1 cellular context compared by ENCODE assay signal in the genomic region with DNA sequence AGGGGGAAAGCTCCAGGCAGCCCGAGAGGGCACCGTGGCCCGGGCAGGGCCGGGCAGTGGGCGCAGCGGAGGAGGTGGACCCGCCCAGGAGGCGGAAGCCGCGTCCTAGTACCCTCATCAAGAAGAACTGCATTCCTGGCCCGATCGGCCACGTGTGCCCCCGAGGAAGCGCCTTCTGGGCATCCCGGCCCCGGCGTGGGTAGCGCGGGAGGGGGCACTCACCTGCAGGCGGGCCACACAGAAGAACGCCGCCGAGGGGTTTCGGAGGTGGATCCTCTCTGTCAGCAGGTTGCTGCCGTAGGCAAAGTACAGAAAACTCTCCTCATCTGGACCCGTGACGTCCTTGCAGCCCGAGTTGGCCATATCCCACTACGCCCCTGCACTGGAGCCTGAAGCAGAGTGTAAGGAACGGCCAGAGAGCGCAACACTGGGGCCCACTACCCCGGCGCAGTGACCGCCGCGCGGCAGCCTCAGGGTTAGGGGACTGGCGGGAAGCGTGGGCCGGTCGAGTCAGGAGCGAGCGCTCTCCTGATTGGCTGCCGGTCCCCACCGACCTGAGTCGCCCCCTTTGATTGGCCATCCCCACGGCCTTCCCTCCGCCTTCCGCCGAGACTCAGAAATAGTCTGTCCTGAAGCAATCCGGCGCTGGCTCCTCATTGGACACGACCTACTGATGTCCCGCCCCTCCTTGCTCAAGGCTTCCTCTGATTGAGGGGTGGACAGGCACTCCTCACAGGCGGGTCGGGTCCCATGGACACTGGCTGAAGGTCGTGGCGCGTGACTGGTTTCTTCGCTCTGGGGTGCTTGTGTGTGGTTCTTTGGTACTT.
TF ChIP-seq lines count a peak whose summit lies in the region.

A gene with protein sequence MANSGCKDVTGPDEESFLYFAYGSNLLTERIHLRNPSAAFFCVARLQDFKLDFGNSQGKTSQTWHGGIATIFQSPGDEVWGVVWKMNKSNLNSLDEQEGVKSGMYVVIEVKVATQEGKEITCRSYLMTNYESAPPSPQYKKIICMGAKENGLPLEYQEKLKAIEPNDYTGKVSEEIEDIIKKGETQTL (minus strand): TSS at position 483 of the 827 bp plus-strand sequence. CDS start 120 bp downstream, at position 363.

TF ChIP-seq in K562, 482 proteins besides CTCF, POLR2A, EP300 and RAD21 (continued from another document and continues in another):
- TF ChIP-seq, protein P1, sequence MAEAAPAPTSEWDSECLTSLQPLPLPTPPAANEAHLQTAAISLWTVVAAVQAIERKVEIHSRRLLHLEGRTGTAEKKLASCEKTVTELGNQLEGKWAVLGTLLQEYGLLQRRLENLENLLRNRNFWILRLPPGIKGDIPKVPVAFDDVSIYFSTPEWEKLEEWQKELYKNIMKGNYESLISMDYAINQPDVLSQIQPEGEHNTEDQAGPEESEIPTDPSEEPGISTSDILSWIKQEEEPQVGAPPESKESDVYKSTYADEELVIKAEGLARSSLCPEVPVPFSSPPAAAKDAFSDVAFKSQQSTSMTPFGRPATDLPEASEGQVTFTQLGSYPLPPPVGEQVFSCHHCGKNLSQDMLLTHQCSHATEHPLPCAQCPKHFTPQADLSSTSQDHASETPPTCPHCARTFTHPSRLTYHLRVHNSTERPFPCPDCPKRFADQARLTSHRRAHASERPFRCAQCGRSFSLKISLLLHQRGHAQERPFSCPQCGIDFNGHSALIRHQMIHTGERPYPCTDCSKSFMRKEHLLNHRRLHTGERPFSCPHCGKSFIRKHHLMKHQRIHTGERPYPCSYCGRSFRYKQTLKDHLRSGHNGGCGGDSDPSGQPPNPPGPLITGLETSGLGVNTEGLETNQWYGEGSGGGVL (CRISPR knock-in tag; IDR thresholded peaks at IDR 0.05), result no peak
- peak; percentile 94 for TF ChIP-seq KDM5B (IDR thresholded peaks at IDR 0.05; ENCODE audit: insufficient replicate concordance, low read depth, low read length)
- TF ChIP-seq, protein P2, sequence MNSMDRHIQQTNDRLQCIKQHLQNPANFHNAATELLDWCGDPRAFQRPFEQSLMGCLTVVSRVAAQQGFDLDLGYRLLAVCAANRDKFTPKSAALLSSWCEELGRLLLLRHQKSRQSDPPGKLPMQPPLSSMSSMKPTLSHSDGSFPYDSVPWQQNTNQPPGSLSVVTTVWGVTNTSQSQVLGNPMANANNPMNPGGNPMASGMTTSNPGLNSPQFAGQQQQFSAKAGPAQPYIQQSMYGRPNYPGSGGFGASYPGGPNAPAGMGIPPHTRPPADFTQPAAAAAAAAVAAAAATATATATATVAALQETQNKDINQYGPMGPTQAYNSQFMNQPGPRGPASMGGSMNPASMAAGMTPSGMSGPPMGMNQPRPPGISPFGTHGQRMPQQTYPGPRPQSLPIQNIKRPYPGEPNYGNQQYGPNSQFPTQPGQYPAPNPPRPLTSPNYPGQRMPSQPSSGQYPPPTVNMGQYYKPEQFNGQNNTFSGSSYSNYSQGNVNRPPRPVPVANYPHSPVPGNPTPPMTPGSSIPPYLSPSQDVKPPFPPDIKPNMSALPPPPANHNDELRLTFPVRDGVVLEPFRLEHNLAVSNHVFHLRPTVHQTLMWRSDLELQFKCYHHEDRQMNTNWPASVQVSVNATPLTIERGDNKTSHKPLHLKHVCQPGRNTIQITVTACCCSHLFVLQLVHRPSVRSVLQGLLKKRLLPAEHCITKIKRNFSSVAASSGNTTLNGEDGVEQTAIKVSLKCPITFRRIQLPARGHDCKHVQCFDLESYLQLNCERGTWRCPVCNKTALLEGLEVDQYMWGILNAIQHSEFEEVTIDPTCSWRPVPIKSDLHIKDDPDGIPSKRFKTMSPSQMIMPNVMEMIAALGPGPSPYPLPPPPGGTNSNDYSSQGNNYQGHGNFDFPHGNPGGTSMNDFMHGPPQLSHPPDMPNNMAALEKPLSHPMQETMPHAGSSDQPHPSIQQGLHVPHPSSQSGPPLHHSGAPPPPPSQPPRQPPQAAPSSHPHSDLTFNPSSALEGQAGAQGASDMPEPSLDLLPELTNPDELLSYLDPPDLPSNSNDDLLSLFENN (IDR thresholded peaks at IDR 0.05; ENCODE audit: low read depth in 2 of 2, low read length in 2 of 2), result no peak
- TF ChIP-seq SIRT6 (IDR thresholded peaks at IDR 0.05; ENCODE audit: low read depth, low read length), result no peak
- no peak for TF ChIP-seq HDGF (IDR thresholded peaks at IDR 0.05)
- TF ChIP-seq ZNF124 (CRISPR knock-in tag; IDR thresholded peaks at IDR 0.05), result no peak
- no peak for TF ChIP-seq DNMT1 (IDR thresholded peaks at IDR 0.05)
- TF ChIP-seq FOXA1 (IDR thresholded peaks at IDR 0.05; ENCODE audit: borderline replicate concordance), result no peak
- TF ChIP-seq, protein P3, sequence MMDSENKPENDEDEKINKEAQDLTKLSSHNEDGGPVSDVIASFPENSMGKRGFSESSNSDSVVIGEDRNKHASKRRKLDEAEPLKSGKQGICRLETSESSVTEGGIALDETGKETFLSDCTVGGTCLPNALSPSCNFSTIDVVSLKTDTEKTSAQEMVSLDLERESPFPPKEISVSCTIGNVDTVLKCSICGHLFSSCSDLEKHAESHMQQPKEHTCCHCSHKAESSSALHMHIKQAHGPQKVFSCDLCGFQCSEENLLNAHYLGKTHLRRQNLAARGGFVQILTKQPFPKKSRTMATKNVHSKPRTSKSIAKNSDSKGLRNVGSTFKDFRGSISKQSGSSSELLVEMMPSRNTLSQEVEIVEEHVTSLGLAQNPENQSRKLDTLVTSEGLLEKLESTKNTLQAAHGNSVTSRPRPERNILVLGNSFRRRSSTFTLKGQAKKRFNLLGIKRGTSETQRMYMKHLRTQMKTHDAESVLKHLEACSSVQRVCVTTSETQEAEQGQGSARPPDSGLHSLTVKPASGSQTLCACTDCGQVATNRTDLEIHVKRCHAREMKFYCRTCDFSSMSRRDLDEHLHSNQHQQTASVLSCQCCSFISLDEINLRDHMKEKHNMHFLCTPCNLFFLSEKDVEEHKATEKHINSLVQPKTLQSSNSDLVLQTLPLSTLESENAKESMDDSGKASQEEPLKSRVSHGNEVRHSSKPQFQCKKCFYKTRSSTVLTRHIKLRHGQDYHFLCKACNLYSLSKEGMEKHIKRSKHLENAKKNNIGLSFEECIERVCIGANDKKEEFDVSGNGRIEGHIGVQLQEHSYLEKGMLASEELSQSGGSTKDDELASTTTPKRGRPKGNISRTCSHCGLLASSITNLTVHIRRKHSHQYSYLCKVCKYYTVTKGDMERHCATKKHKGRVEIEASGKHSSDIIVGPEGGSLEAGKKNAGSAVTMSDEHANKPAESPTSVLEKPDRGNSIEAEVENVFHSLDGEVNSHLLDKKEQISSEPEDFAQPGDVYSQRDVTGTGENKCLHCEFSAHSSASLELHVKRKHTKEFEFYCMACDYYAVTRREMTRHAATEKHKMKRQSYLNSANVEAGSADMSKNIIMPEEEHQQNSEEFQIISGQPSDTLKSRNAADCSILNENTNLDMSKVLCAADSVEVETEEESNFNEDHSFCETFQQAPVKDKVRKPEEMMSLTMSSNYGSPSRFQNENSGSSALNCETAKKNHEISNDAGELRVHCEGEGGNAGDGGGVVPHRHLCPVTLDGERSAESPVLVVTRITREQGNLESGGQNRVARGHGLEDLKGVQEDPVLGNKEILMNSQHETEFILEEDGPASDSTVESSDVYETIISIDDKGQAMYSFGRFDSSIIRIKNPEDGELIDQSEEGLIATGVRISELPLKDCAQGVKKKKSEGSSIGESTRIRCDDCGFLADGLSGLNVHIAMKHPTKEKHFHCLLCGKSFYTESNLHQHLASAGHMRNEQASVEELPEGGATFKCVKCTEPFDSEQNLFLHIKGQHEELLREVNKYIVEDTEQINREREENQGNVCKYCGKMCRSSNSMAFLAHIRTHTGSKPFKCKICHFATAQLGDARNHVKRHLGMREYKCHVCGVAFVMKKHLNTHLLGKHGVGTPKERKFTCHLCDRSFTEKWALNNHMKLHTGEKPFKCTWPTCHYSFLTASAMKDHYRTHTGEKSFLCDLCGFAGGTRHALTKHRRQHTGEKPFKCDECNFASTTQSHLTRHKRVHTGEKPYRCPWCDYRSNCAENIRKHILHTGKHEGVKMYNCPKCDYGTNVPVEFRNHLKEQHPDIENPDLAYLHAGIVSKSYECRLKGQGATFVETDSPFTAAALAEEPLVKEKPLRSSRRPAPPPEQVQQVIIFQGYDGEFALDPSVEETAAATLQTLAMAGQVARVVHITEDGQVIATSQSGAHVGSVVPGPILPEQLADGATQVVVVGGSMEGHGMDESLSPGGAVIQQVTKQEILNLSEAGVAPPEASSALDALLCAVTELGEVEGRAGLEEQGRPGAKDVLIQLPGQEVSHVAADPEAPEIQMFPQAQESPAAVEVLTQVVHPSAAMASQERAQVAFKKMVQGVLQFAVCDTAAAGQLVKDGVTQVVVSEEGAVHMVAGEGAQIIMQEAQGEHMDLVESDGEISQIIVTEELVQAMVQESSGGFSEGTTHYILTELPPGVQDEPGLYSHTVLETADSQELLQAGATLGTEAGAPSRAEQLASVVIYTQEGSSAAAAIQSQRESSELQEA (IDR thresholded peaks at IDR 0.05; ENCODE audit: low read depth), result no peak
- TF ChIP-seq RCOR1 (IDR thresholded peaks at IDR 0.05; ENCODE audit: borderline replicate concordance in 1 of 2, low read depth in 2 of 2, low read length in 2 of 2), result no peak; a peak in 1 of 4 replicates
- peak; percentile 12; the same call in 1 of the 2 replicates for TF ChIP-seq SMARCA4 (IDR thresholded peaks at IDR 0.05)
- TF ChIP-seq CHD1 (IDR thresholded peaks at IDR 0.05; ENCODE audit: low read length), result peak; percentile 78
- TF ChIP-seq HDAC2 (IDR thresholded peaks at IDR 0.05), result no peak
- no peak for TF ChIP-seq RUNX1 (IDR thresholded peaks at IDR 0.05; ENCODE audit: low read depth)
- no peak for TF ChIP-seq ZNF212 (CRISPR knock-in tag; IDR thresholded peaks at IDR 0.05)
- TF ChIP-seq, protein P4, sequence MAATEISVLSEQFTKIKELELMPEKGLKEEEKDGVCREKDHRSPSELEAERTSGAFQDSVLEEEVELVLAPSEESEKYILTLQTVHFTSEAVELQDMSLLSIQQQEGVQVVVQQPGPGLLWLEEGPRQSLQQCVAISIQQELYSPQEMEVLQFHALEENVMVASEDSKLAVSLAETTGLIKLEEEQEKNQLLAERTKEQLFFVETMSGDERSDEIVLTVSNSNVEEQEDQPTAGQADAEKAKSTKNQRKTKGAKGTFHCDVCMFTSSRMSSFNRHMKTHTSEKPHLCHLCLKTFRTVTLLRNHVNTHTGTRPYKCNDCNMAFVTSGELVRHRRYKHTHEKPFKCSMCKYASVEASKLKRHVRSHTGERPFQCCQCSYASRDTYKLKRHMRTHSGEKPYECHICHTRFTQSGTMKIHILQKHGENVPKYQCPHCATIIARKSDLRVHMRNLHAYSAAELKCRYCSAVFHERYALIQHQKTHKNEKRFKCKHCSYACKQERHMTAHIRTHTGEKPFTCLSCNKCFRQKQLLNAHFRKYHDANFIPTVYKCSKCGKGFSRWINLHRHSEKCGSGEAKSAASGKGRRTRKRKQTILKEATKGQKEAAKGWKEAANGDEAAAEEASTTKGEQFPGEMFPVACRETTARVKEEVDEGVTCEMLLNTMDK (IDR thresholded peaks at IDR 0.05; ENCODE audit: borderline replicate concordance, insufficient read depth, low read depth, low read length, poor library complexity, severe bottlenecking), result no peak
- no peak for TF ChIP-seq JUNB (CRISPR knock-in tag; conservative IDR thresholded peaks at IDR 0.05)
- no peak for TF ChIP-seq ARNT (IDR thresholded peaks at IDR 0.05)
- no peak for TF ChIP-seq FOXJ3 (CRISPR knock-in tag; IDR thresholded peaks at IDR 0.05)
- peak in 1 of 2 experiments; percentile 75; a peak in 2 of 4 replicates for TF ChIP-seq HDAC1 (IDR thresholded peaks at IDR 0.05)
- TF ChIP-seq NFXL1 (CRISPR knock-in tag; IDR thresholded peaks at IDR 0.05), result no peak
- no peak for TF ChIP-seq STAT5A (IDR thresholded peaks at IDR 0.05; ENCODE audit: borderline replicate concordance, low read length)
- TF ChIP-seq, protein P5, sequence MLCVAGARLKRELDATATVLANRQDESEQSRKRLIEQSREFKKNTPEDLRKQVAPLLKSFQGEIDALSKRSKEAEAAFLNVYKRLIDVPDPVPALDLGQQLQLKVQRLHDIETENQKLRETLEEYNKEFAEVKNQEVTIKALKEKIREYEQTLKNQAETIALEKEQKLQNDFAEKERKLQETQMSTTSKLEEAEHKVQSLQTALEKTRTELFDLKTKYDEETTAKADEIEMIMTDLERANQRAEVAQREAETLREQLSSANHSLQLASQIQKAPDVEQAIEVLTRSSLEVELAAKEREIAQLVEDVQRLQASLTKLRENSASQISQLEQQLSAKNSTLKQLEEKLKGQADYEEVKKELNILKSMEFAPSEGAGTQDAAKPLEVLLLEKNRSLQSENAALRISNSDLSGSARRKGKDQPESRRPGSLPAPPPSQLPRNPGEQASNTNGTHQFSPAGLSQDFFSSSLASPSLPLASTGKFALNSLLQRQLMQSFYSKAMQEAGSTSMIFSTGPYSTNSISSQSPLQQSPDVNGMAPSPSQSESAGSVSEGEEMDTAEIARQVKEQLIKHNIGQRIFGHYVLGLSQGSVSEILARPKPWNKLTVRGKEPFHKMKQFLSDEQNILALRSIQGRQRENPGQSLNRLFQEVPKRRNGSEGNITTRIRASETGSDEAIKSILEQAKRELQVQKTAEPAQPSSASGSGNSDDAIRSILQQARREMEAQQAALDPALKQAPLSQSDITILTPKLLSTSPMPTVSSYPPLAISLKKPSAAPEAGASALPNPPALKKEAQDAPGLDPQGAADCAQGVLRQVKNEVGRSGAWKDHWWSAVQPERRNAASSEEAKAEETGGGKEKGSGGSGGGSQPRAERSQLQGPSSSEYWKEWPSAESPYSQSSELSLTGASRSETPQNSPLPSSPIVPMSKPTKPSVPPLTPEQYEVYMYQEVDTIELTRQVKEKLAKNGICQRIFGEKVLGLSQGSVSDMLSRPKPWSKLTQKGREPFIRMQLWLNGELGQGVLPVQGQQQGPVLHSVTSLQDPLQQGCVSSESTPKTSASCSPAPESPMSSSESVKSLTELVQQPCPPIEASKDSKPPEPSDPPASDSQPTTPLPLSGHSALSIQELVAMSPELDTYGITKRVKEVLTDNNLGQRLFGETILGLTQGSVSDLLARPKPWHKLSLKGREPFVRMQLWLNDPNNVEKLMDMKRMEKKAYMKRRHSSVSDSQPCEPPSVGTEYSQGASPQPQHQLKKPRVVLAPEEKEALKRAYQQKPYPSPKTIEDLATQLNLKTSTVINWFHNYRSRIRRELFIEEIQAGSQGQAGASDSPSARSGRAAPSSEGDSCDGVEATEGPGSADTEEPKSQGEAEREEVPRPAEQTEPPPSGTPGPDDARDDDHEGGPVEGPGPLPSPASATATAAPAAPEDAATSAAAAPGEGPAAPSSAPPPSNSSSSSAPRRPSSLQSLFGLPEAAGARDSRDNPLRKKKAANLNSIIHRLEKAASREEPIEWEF (CRISPR knock-in tag; IDR thresholded peaks at IDR 0.05), result no peak
- TF ChIP-seq ESRRA (IDR thresholded peaks at IDR 0.05; ENCODE audit: borderline replicate concordance, low read depth), result 0 out of 2 replicates have a peak, but pooled peaks have one; percentile 80
- peak; percentile 20 for TF ChIP-seq ETV5 (CRISPR knock-in tag; IDR thresholded peaks at IDR 0.05; ENCODE audit: low read depth)
- TF ChIP-seq, protein P6, sequence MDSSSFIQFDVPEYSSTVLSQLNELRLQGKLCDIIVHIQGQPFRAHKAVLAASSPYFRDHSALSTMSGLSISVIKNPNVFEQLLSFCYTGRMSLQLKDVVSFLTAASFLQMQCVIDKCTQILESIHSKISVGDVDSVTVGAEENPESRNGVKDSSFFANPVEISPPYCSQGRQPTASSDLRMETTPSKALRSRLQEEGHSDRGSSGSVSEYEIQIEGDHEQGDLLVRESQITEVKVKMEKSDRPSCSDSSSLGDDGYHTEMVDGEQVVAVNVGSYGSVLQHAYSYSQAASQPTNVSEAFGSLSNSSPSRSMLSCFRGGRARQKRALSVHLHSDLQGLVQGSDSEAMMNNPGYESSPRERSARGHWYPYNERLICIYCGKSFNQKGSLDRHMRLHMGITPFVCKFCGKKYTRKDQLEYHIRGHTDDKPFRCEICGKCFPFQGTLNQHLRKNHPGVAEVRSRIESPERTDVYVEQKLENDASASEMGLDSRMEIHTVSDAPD (CRISPR knock-in tag; IDR thresholded peaks at IDR 0.05), result no peak
- TF ChIP-seq ZNF239 (CRISPR knock-in tag; IDR thresholded peaks at IDR 0.05), result no peak
- no peak for TF ChIP-seq BRF1 (IDR thresholded peaks at IDR 0.05; ENCODE audit: borderline replicate concordance, extremely low read depth, insufficient read length)
